In genomic region chr4:152480356-152480755, GRCh38 we compare ENCODE assay signal across 30 cellular contexts.
"Had no signal": no experiment of that assay in that cellular context is flagged by ENCODE, and none has a peak within 500 bp of the region (broad histone marks: within the 10 kb centered on the region; RNA-seq: fewer than 3 reads in every experiment).

No MANE protein-coding gene starts in this region.

- H3K4me3 ChIP-seq: colonic mucosa, dorsolateral prefrontal cortex, heart left ventricle, left lung, lower lobe of right lung, ovary, sigmoid colon, stomach, thyroid gland, upper lobe of right lung had no signal

- DNase-seq: activated CD4-positive, alpha-beta memory T cell treated with anti-CD3 and anti-CD28 coated beads, Interleukin-2, amount 10 ng/mL, durations not matched to agents 7 days and 5 days; activated CD4-positive, alpha-beta T cell treated with anti-CD3 and anti-CD28 coated beads for 1 hour; activated CD4-positive, alpha-beta T cell treated with anti-CD3 and anti-CD28 coated beads, Interleukin-2, amount 10 ng/mL, durations not matched to agents 7 days and 5 days; activated T-cell treated with anti-CD3 and anti-CD28 coated beads, Interleukin-2, amount 50 U/mL, for 48 hours; anterior cingulate cortex; colonic mucosa; dorsolateral prefrontal cortex; effector memory CD4-positive, alpha-beta T cell; foreskin keratinocyte; heart left ventricle; left lung; lower lobe of right lung; mesenchymal stem cell; naive thymus-derived CD8-positive, alpha-beta T cell; ovary; retina; sigmoid colon; small intestine; stimulated activated CD4-positive, alpha-beta T cell treated with anti-CD3 and anti-CD28 coated beads, Interleukin-4, amount 100 ng/mL, for 24 hours; stomach; T-helper 17 cell; T1000; upper lobe of right lung had no signal

- H3K9me3 Mint-ChIP-seq: stimulated activated effector memory CD8-positive, alpha-beta T cell treated with anti-CD3 and anti-CD28 coated beads, Interleukin-12 subunit alpha, Interleukin-12 subunit beta, amount 100 ng/mL, for 72 hours had no signal

- H3K4me1 ChIP-seq: colonic mucosa, foreskin keratinocyte had no signal

- H3K27me3 Mint-ChIP-seq: activated CD4-positive, alpha-beta memory T cell treated with anti-CD3 and anti-CD28 coated beads, Interleukin-2, amount 10 ng/mL, durations not matched to agents 7 days and 5 days; activated CD4-positive, alpha-beta T cell treated with anti-CD3 and anti-CD28 coated beads, Interleukin-2, amount 10 ng/mL, durations not matched to agents 7 days and 5 days; activated naive CD4-positive, alpha-beta T cell treated with anti-CD3 and anti-CD28 coated beads, Interleukin-2, amount 50 U/mL, for 24 hours; naive thymus-derived CD8-positive, alpha-beta T cell; progenitor cell of endocrine pancreas; T-helper 17 cell had no signal

- H3K27ac ChIP-seq: colonic mucosa, dorsolateral prefrontal cortex, foreskin keratinocyte, heart left ventricle, left lung, lower lobe of right lung, neutrophil, ovary, sigmoid colon, stomach, thyroid gland, upper lobe of right lung had no signal

- H3K27me3 ChIP-seq: colonic mucosa, dorsolateral prefrontal cortex, foreskin keratinocyte, heart left ventricle, left lung, neutrophil, ovary, sigmoid colon, stomach, thyroid gland, upper lobe of right lung had no signal

- H3K4me3 Mint-ChIP-seq: activated CD4-positive, alpha-beta memory T cell treated with anti-CD3 and anti-CD28 coated beads, Interleukin-2, amount 10 ng/mL, durations not matched to agents 7 days and 5 days; activated CD4-positive, alpha-beta T cell treated with anti-CD3 and anti-CD28 coated beads, Interleukin-2, amount 10 ng/mL, durations not matched to agents 7 days and 5 days; activated naive CD4-positive, alpha-beta T cell treated with anti-CD3 and anti-CD28 coated beads, Interleukin-2, amount 50 U/mL, for 24 hours; naive thymus-derived CD8-positive, alpha-beta T cell; stimulated activated effector memory CD8-positive, alpha-beta T cell treated with anti-CD3 and anti-CD28 coated beads, Interleukin-12 subunit alpha, Interleukin-12 subunit beta, amount 100 ng/mL, for 72 hours; T-helper 17 cell had no signal

- H3K36me3 ChIP-seq: colonic mucosa, heart left ventricle, left lung, lower lobe of right lung, neutrophil, ovary, sigmoid colon, stomach, thyroid gland, upper lobe of right lung had no signal

- ATAC-seq: foreskin keratinocyte; naive thymus-derived CD8-positive, alpha-beta T cell; stimulated activated effector memory CD8-positive, alpha-beta T cell treated with anti-CD3 and anti-CD28 coated beads, Interleukin-12 subunit alpha, Interleukin-12 subunit beta, amount 100 ng/mL, for 72 hours; T-helper 17 cell had no signal

- H3K36me3 Mint-ChIP-seq: stimulated activated effector memory CD8-positive, alpha-beta T cell treated with anti-CD3 and anti-CD28 coated beads, Interleukin-12 subunit alpha, Interleukin-12 subunit beta, amount 100 ng/mL, for 72 hours had no signal

- FAIRE-seq: bronchial epithelial cell, small intestine had no signal

- H3K27ac Mint-ChIP-seq: activated CD4-positive, alpha-beta memory T cell treated with anti-CD3 and anti-CD28 coated beads, Interleukin-2, amount 10 ng/mL, durations not matched to agents 7 days and 5 days; activated CD4-positive, alpha-beta T cell treated with anti-CD3 and anti-CD28 coated beads, Interleukin-2, amount 10 ng/mL, durations not matched to agents 7 days and 5 days; activated naive CD4-positive, alpha-beta T cell treated with anti-CD3 and anti-CD28 coated beads, Interleukin-2, amount 50 U/mL, for 24 hours; activated T-helper 2 cell treated with anti-CD3 and anti-CD28 coated beads, Interferon-gamma antibody, Interleukin-2, Interleukin-4, amounts not matched to agents 10 μg/mL and 5 μg/mL and 100 μg/mL, durations not matched to agents 14 hours and 24 hours and 36 hours; progenitor cell of endocrine pancreas; stimulated activated effector memory CD8-positive, alpha-beta T cell treated with anti-CD3 and anti-CD28 coated beads, Interleukin-12 subunit alpha, Interleukin-12 subunit beta, amount 100 ng/mL, for 72 hours; T-helper 17 cell had no signal

- H3K9me3 ChIP-seq: colonic mucosa, heart left ventricle, left lung, lower lobe of right lung, neutrophil, ovary, sigmoid colon, stomach, thyroid gland, upper lobe of right lung had no signal
